ENCODE assay signal across 8 cellular contexts in the genomic region with DNA sequence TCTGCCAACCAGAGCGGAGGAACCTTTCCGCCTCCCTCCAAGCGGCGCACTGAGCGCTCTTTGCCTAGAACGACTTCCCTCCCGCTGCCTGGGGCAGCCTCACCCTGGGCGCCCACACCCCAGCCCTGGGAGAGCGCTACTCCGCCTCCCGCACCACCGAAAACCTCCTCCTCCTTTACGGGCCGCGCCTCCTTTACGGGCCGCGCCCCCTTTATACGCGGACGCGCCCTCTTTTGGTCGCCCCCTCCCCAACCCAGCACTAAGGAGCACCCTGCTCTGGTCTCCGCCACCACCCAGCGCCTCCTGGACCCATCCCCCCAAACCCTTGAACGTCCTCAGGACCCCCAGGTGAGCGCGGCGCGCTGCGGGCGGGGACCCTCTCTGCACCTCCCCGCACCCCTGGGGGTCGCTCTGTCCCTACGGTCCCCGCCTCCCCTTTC. TPM values are rescaled to one million over a fixed set of nuclear protein-coding genes. Genes with fewer than 3 reads are reported as not detected.
DNase-seq lines count a peak whose midpoint lies in the region; ATAC-seq and TF ChIP-seq lines count a peak whose summit lies in the region.

No MANE protein-coding gene starts in this region.

- H3K4me3 ChIP-seq in kidney epithelial cell (ENCODE audit: low read depth, low read length): peak overlapping the region; percentile 38

- H3K9me3 Mint-ChIP-seq in CD4-positive, alpha-beta T cell: no peaks in the 10 kb centered on the region
- H3K9me3 Mint-ChIP-seq in activated naive CD8-positive, alpha-beta T cell treated with anti-CD3 and anti-CD28 coated beads, Interleukin-2, amount 10 ng/mL, durations not matched to agents 7 days and 5 days: no peaks in the 10 kb centered on the region
- no peaks in the 10 kb centered on the region for H3K9me3 Mint-ChIP-seq in stimulated activated naive CD8-positive, alpha-beta T cell treated with anti-CD3 and anti-CD28 coated beads, Interleukin-15, amount 100 ng/mL, for 72 hours

- H3K4me1 Mint-ChIP-seq in CD4-positive, alpha-beta T cell (ENCODE audit: low read depth): peaks cover 17% of the 10 kb centered on the region
- H3K4me1 Mint-ChIP-seq in activated naive CD8-positive, alpha-beta T cell treated with anti-CD3 and anti-CD28 coated beads, Interleukin-2, amount 10 ng/mL, durations not matched to agents 7 days and 5 days: peaks cover 5% of the 10 kb centered on the region
- H3K4me1 Mint-ChIP-seq in stimulated activated naive CD8-positive, alpha-beta T cell treated with anti-CD3 and anti-CD28 coated beads, Interleukin-15, amount 100 ng/mL, for 72 hours: peaks cover 23% of the 10 kb centered on the region

- peaks cover 4% of the 10 kb centered on the region for H3K36me3 Mint-ChIP-seq in CD4-positive, alpha-beta T cell (ENCODE audit: low read depth)
- H3K36me3 Mint-ChIP-seq in activated naive CD8-positive, alpha-beta T cell treated with anti-CD3 and anti-CD28 coated beads, Interleukin-2, amount 10 ng/mL, durations not matched to agents 7 days and 5 days: no peaks in the 10 kb centered on the region

- H3K27ac ChIP-seq in CD4-positive, alpha-beta T cell (ENCODE audit: low read depth, low read length): no peak overlapping the region

- H3K4me3 Mint-ChIP-seq in CD4-positive, alpha-beta T cell: peak overlapping the region; percentile 96
- H3K4me3 Mint-ChIP-seq in activated naive CD8-positive, alpha-beta T cell treated with anti-CD3 and anti-CD28 coated beads, Interleukin-2, amount 10 ng/mL, durations not matched to agents 7 days and 5 days: peak overlapping the region; percentile 86
- peak overlapping the region; percentile 84 to 86 for H3K4me3 Mint-ChIP-seq in stimulated activated naive CD8-positive, alpha-beta T cell treated with anti-CD3 and anti-CD28 coated beads, Interleukin-15, amount 100 ng/mL, for 72 hours

- H3K9me3 ChIP-seq in CD4-positive, alpha-beta T cell (ENCODE audit: control insufficient read depth, low read length): no peaks in the 10 kb centered on the region

- no peak for TF ChIP-seq CTCF in CD4-positive, alpha-beta T cell (IDR thresholded peaks at IDR 0.05)
- no peak for TF ChIP-seq CTCF in kidney epithelial cell (IDR thresholded peaks at IDR 0.05; ENCODE audit: insufficient read depth, low read length, poor library complexity, severe bottlenecking)

- H3K27me3 Mint-ChIP-seq in CD4-positive, alpha-beta T cell: peaks cover 19% of the 10 kb centered on the region
- H3K27me3 Mint-ChIP-seq in activated naive CD8-positive, alpha-beta T cell treated with anti-CD3 and anti-CD28 coated beads, Interleukin-2, amount 10 ng/mL, durations not matched to agents 7 days and 5 days: peaks cover 28% of the 10 kb centered on the region
- H3K27me3 Mint-ChIP-seq in stimulated activated naive CD8-positive, alpha-beta T cell treated with anti-CD3 and anti-CD28 coated beads, Interleukin-15, amount 100 ng/mL, for 72 hours: peaks cover 61% of the 10 kb centered on the region

- POLR2A ChIA-PET in CD4-positive, alpha-beta T cell (lab: Charles Lee): interaction anchor here (1.5 to 1.9 kb wide), 2 partner anchors 9 to 37 kb away, joined by 5 to 12 read pairs; no protein-coding TSS in a partner anchor
- POLR2A ChIA-PET in activated naive CD8-positive, alpha-beta T cell treated with anti-CD3 and anti-CD28 coated beads, Interleukin-2, amount 10 ng/mL, durations not matched to agents 7 days and 5 days (lab: Charles Lee): no interaction called here

- H3K27ac Mint-ChIP-seq in CD4-positive, alpha-beta T cell: peak overlapping the region; percentile 63
- peak overlapping the region; percentile 34 for H3K27ac Mint-ChIP-seq in activated naive CD8-positive, alpha-beta T cell treated with anti-CD3 and anti-CD28 coated beads, Interleukin-2, amount 10 ng/mL, durations not matched to agents 7 days and 5 days
- no peak overlapping the region for H3K27ac Mint-ChIP-seq in stimulated activated naive CD8-positive, alpha-beta T cell treated with anti-CD3 and anti-CD28 coated beads, Interleukin-15, amount 100 ng/mL, for 72 hours

- peak; percentile 76 for ATAC-seq in CD4-positive, alpha-beta T cell (ENCODE audit: poor library complexity)
- peak; percentile 73 for ATAC-seq in activated naive CD8-positive, alpha-beta T cell treated with anti-CD3 and anti-CD28 coated beads, Interleukin-2, amount 10 ng/mL, durations not matched to agents 7 days and 5 days (ENCODE audit: low read depth)
- ATAC-seq in stimulated activated naive CD8-positive, alpha-beta T cell treated with anti-CD3 and anti-CD28 coated beads, Interleukin-15, amount 100 ng/mL, for 72 hours: peak; percentile 65
- no peak for ATAC-seq in HG03135 (IDR thresholded peaks at IDR 0.05; ENCODE audit: unreplicated experiment)

- peak in 4 of 10 experiments; percentile 11 to 32 (median 20) for DNase-seq in CD4-positive, alpha-beta T cell
- DNase-seq in NCI-H1694 (lab: John Stamatoyannopoulos, UW): peak; percentile 6
- DNase-seq in activated naive CD8-positive, alpha-beta T cell treated with anti-CD3 and anti-CD28 coated beads, Interleukin-2, amount 10 ng/mL, durations not matched to agents 7 days and 5 days: peak; percentile 56
- no peak for DNase-seq in kidney epithelial cell (ENCODE audit: low read depth)
- peak; percentile 12 to 37 for DNase-seq in stimulated activated naive CD8-positive, alpha-beta T cell treated with anti-CD3 and anti-CD28 coated beads, Interleukin-15, amount 100 ng/mL, for 72 hours
- no peak for DNase-seq in A172 (ENCODE audit: low spot score)
- no peak for DNase-seq in dedifferentiated amniotic fluid mesenchymal stem cell (ENCODE audit: extremely low spot score)

- intact Hi-C loops in CD4-positive, alpha-beta T cell (cut with DNase I, micrococcal nuclease): no loop called here

- H3K27me3 ChIP-seq in CD4-positive, alpha-beta T cell (ENCODE audit: control insufficient read depth, insufficient read depth, low read length): peaks cover 15% of the 10 kb centered on the region
- H3K27me3 ChIP-seq in kidney epithelial cell (ENCODE audit: control insufficient read depth, insufficient read depth, low read length): peaks cover 71% of the 10 kb centered on the region

- CTCF ChIA-PET in CD4-positive, alpha-beta T cell (lab: Charles Lee): no interaction called here

- H3K36me3 ChIP-seq in kidney epithelial cell (ENCODE audit: control insufficient read depth, insufficient read depth, low read length): no peaks in the 10 kb centered on the region

RNA-seq across cellular contexts. Expression of a gene that starts 0.6 kb away (rescaled TPM):
- 10 to 100 TPM; 10.3 to 10.4 TPM for total RNA-seq in CD4-positive, alpha-beta T cell
- total RNA-seq in activated naive CD8-positive, alpha-beta T cell treated with anti-CD3 and anti-CD28 coated beads, Interleukin-2, amount 10 ng/mL, durations not matched to agents 7 days and 5 days: 10 to 100 TPM; 39.7 to 46.8 TPM
- total RNA-seq in kidney epithelial cell: 9.7 and 12.7 TPM in 2 replicates
- 7.0 and 9.2 TPM in 2 replicates for total RNA-seq in A172 (2014; rRNA removed; shearing (Covaris generic))

Comparison
In these comparisons a context has a peak if more than half of its experiments do, and no peak if none do; other contexts are left out.
1. DNase-seq: peak in NCI-H1694 (single experiment), activated naive CD8-positive, alpha-beta T cell treated with anti-CD3 and anti-CD28 coated beads, Interleukin-2, amount 10 ng/mL, durations not matched to agents 7 days and 5 days (single experiment) and stimulated activated naive CD8-positive, alpha-beta T cell treated with anti-CD3 and anti-CD28 coated beads, Interleukin-15, amount 100 ng/mL, for 72 hours (2 of 2); none in kidney epithelial cell (single experiment), A172 (single experiment) and dedifferentiated amniotic fluid mesenchymal stem cell (single experiment).
2. H3K27ac Mint-ChIP-seq: peak in CD4-positive, alpha-beta T cell (single experiment) and activated naive CD8-positive, alpha-beta T cell treated with anti-CD3 and anti-CD28 coated beads, Interleukin-2, amount 10 ng/mL, durations not matched to agents 7 days and 5 days (single experiment); none in stimulated activated naive CD8-positive, alpha-beta T cell treated with anti-CD3 and anti-CD28 coated beads, Interleukin-15, amount 100 ng/mL, for 72 hours (0 of 2).
3. Peak in every context shown above with its lines, with median percentiles within 50 percentile points of each other: H3K4me3 Mint-ChIP-seq.